In the genomic region with DNA sequence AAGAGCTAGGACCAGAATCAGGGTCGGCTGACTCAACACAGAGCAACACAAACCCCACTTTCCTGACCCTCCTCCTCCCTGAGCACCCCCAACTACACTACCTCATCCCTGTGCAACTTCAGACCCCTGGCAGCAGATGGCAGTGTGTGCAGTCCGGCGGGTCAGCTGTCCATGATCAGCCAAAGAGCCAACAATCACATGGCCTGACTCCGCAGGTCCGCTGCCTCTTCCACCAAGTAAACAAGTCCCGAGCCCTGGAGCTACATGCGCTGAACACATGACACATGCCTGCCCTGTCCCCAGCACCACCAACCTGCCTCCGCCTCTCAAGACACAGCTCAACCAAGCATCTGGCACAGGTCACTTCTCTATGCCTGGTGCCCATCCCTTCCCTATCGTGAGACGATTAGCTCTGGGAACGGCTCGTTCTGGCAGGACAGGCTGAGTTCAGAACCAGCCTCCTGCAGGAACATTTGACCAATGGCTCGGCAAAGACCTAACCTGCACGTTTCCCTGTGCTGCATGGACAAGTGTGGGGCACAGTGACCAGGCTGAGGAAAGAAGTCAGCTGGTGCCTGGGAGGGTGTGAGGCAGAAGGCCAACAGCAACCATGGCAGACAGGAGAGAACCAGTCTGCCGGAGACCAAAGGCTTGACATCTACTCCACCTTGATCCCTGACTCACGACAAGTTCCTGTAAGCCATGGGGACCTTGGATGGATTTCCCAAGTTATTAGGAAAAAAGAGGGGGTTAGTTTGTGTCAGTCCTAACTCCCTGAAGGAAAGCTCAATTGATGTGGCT, we compare ENCODE assay signal across 8 cellular contexts.
DNase-seq lines count a peak whose midpoint lies in the region; ATAC-seq, FAIRE-seq and TF ChIP-seq lines count a peak whose summit lies in the region.

No MANE protein-coding gene starts in this region.

- dilution Hi-C loops in keratinocyte (cut with MboI; ENCODE audit: extremely low pct_ligation_motif_present, low sequenced_read_pairs) = no loop called here

- FAIRE-seq in HTR-8/SVneo (lab: Jason Lieb, UNC) (peak; percentile 79), K562 (lab: Jason Lieb, UNC) (peak; percentile 77), keratinocyte (lab: Jason Lieb, UNC) (no peak)

- peaks cover 8% of the 10 kb centered on the region for H3K9me1 ChIP-seq in K562 (ENCODE audit: control insufficient read depth, insufficient read depth, low read length)
- no peaks in the 10 kb centered on the region for H3K9me1 ChIP-seq in keratinocyte (ENCODE audit: control insufficient read depth, extremely low read depth, insufficient read depth, low read length)

- H3K36me3 ChIP-seq in CD4-positive, CD25-positive, alpha-beta regulatory T cell (ENCODE audit: control insufficient read depth, insufficient read depth, low read length) = peaks cover 97% of the 10 kb centered on the region
- H3K36me3 ChIP-seq in K562 (ENCODE audit: control insufficient read depth, insufficient read depth, low read length) (peaks cover 12% of the 10 kb centered on the region; the same call in 2 of the 3 replicates), keratinocyte (ENCODE audit: control insufficient read depth in 2 of 2, extremely low read depth in 1 of 2, insufficient read depth in 2 of 2, low read length in 2 of 2) (peaks cover 26 to 53% of the 10 kb centered on the region in 2 experiments), subcutaneous abdominal adipose tissue (ENCODE audit: control insufficient read depth in 5 of 5, insufficient read depth in 5 of 5, low read length in 5 of 5) (peaks cover 3 to 95% (median 90%) of the 10 kb centered on the region in 5 donors)

- no peak for ATAC-seq in CD4-positive, CD25-positive, alpha-beta regulatory T cell (ENCODE audit: low read depth in 2 of 2)
- ATAC-seq in K562 = peak; percentile 90
- no peak for ATAC-seq in GM18502 (IDR thresholded peaks at IDR 0.05; ENCODE audit: poor library complexity, unreplicated experiment)

- peak overlapping the region; percentile 39 to 79 (median 76) for H3K27ac Mint-ChIP-seq in CD4-positive, CD25-positive, alpha-beta regulatory T cell

- no peak for TF ChIP-seq EP300 in K562 (IDR thresholded peaks at IDR 0.05; ENCODE audit: low read length)

- TF ChIP-seq POLR2A in K562 (conservative IDR thresholded peaks at IDR 0.05) = no peak

- no peak overlapping the region for H3K4me3 Mint-ChIP-seq in CD4-positive, CD25-positive, alpha-beta regulatory T cell

- no peak for DNase-seq in CD4-positive, CD25-positive, alpha-beta regulatory T cell
- peak; percentile 61 for DNase-seq in HTR-8/SVneo (ENCODE audit: insufficient read length, low spot score)
- DNase-seq in K562 (ENCODE audit: extremely low read depth in 1 of 4, low spot score in 3 of 4) = peak; percentile 75 to 79 (median 78)
- DNase-seq in keratinocyte (ENCODE audit: low read depth, low spot score) = no peak
- no peak for DNase-seq in NCI-H1930 (lab: John Stamatoyannopoulos, UW)
- DNase-seq in dedifferentiated amniotic fluid mesenchymal stem cell (ENCODE audit: extremely low spot score) = no peak

- no TSS peak for BruUV-seq in K562 (replicated peaks; lab: Mats Ljungman, UMichigan)

- TF ChIP-seq CTCF in K562 (IDR thresholded peaks at IDR 0.05 in 2 of 3, conservative IDR thresholded peaks at IDR 0.05 in 1 of 3; ENCODE audit: insufficient read depth in 2 of 3, low read depth in 1 of 3, low read length in 3 of 3) (peak; percentile 85 to 88 (median 85)), keratinocyte (optimal IDR thresholded peaks at IDR 0.05 in 1 of 3, IDR thresholded peaks at IDR 0.05 in 1 of 3, conservative IDR thresholded peaks at IDR 0.05 in 1 of 3; ENCODE audit: extremely low read depth in 1 of 3, insufficient read depth in 2 of 3, low read length in 3 of 3) (peak; percentile 26 to 65 (median 36))

- no peak overlapping the region for H3K4me3 ChIP-seq in CD4-positive, CD25-positive, alpha-beta regulatory T cell (ENCODE audit: low read depth, low read length)
- H3K4me3 ChIP-seq in K562 = no peak overlapping the region
- no peak overlapping the region for H3K4me3 ChIP-seq in keratinocyte (ENCODE audit: control insufficient read depth in 2 of 3, extremely low read depth in 1 of 3, insufficient read depth in 2 of 3, low read depth in 1 of 3, low read length in 3 of 3)
- H3K4me3 ChIP-seq in subcutaneous abdominal adipose tissue (ENCODE audit: low read depth in 1 of 5, low read length in 5 of 5) = peak overlapping the region in 2 of 5 donors; percentile 5 to 8

- H3K4me2 ChIP-seq in K562 (ENCODE audit: insufficient read depth, low read length) (no peak overlapping the region), keratinocyte (ENCODE audit: control insufficient read depth, extremely low read depth, insufficient read depth, low read depth, low read length) (no peak overlapping the region)

- no peaks in the 10 kb centered on the region for H3K9me3 ChIP-seq in CD4-positive, CD25-positive, alpha-beta regulatory T cell (ENCODE audit: control insufficient read depth in 2 of 2, low read length in 2 of 2)
- no peaks in the 10 kb centered on the region for H3K9me3 ChIP-seq in K562 (replicated peaks; ENCODE audit: control insufficient read depth, insufficient read depth, low read depth, low read length)
- H3K9me3 ChIP-seq in keratinocyte (ENCODE audit: control insufficient read depth, low read depth, low read length) = no peaks in the 10 kb centered on the region
- H3K9me3 ChIP-seq in subcutaneous abdominal adipose tissue (ENCODE audit: control insufficient read depth in 5 of 5, low read length in 5 of 5) = no peaks in the 10 kb centered on the region

- no peaks in the 10 kb centered on the region for H3K79me2 ChIP-seq in K562 (ENCODE audit: control insufficient read depth, insufficient read depth, low read length)
- H3K79me2 ChIP-seq in keratinocyte (ENCODE audit: control insufficient read depth, insufficient read depth, low read length) = peaks cover 12% of the 10 kb centered on the region

- H3K9ac ChIP-seq in K562 (ENCODE audit: insufficient read depth in 1 of 2, low read depth in 2 of 2, low read length in 2 of 2) (peak overlapping the region in 1 of 2 experiments; percentile 49; a peak in 2 of 4 replicates), keratinocyte (ENCODE audit: control insufficient read depth, extremely low read depth, insufficient read depth, low read length) (no peak overlapping the region), subcutaneous abdominal adipose tissue (ENCODE audit: low read length in 5 of 5) (peak overlapping the region in 2 of 5 donors; percentile 17 to 22)

- CTCF ChIA-PET in K562 (lab: Yijun Ruan, JAX; ENCODE audit: low intra/inter-chr PET ratio) = no interaction called here

- H3K27ac ChIP-seq in CD4-positive, CD25-positive, alpha-beta regulatory T cell (ENCODE audit: insufficient read depth, low read length, poor library complexity, severe bottlenecking) = no peak overlapping the region
- no peak overlapping the region for H3K27ac ChIP-seq in K562 (ENCODE audit: extremely low read depth, low read depth, low read length)
- no peak overlapping the region for H3K27ac ChIP-seq in keratinocyte (ENCODE audit: control insufficient read depth, insufficient read depth, low read length)
- peak overlapping the region; percentile 82 for H3K27ac ChIP-seq in subcutaneous abdominal adipose tissue (ENCODE audit: low read depth, low read length)

- H3K36me3 Mint-ChIP-seq in CD4-positive, CD25-positive, alpha-beta regulatory T cell = peaks cover 40% of the 10 kb centered on the region

- in situ Hi-C loops in K562 (cut with MboI) = no loop called here

- H3K27me3 Mint-ChIP-seq in CD4-positive, CD25-positive, alpha-beta regulatory T cell = no peaks in the 10 kb centered on the region

- intact Hi-C loops in K562 (cut with micrococcal nuclease) = loop anchor here (1.0 to 2.0 kb wide), 2 partner anchors 64 to 151 kb away; no protein-coding TSS in a partner anchor

- WGBS in K562 (ENCODE audit: insufficient coverage, low coverage, missing lambda C conversion rate) = 62% methylated on average over 16 of the region's 16 CpGs

- no peaks in the 10 kb centered on the region for H3K27me3 ChIP-seq in CD4-positive, CD25-positive, alpha-beta regulatory T cell (ENCODE audit: control insufficient read depth, insufficient read depth, low read length)
- H3K27me3 ChIP-seq in K562 (ENCODE audit: control insufficient read depth in 2 of 2, insufficient read depth in 2 of 2, low read length in 2 of 2) = no peaks in the 10 kb centered on the region
- H3K27me3 ChIP-seq in keratinocyte (ENCODE audit: control insufficient read depth, extremely low read depth, insufficient read depth, low read length) = no peaks in the 10 kb centered on the region
- no peaks in the 10 kb centered on the region for H3K27me3 ChIP-seq in subcutaneous abdominal adipose tissue (ENCODE audit: control insufficient read depth in 5 of 5, insufficient read depth in 4 of 5, low read length in 5 of 5)

- H3K4me1 Mint-ChIP-seq in CD4-positive, CD25-positive, alpha-beta regulatory T cell = peaks cover 14 to 85% (median 50%) of the 10 kb centered on the region in 4 donors

- peak overlapping the region; percentile 56 for H2AFZ ChIP-seq in K562 (ENCODE audit: low read depth, low read length)
- H2AFZ ChIP-seq in keratinocyte (ENCODE audit: control insufficient read depth, low read length) = no peak overlapping the region

- H3K4me1 ChIP-seq in CD4-positive, CD25-positive, alpha-beta regulatory T cell (ENCODE audit: control insufficient read depth, insufficient read depth, low read length, poor library complexity, severe bottlenecking) = peaks cover 11% of the 10 kb centered on the region
- H3K4me1 ChIP-seq in K562 (replicated peaks in 1 of 2; ENCODE audit: control insufficient read depth in 2 of 2, insufficient read depth in 2 of 2, low read length in 2 of 2) (peaks cover 34 to 60% of the 10 kb centered on the region in 2 experiments), keratinocyte (ENCODE audit: control insufficient read depth, extremely low read depth, insufficient read depth, low read length) (peaks cover 43% of the 10 kb centered on the region), subcutaneous abdominal adipose tissue (ENCODE audit: control insufficient read depth in 5 of 5, insufficient read depth in 5 of 5, low read length in 5 of 5) (peaks cover 21 to 98% (median 94%) of the 10 kb centered on the region in 5 donors)

- POLR2A ChIA-PET in K562 (lab: Yijun Ruan, JAX) = interaction anchor here (0.6 to 1.4 kb wide), 6 partner anchors 8 to 1841 kb away, joined by 3 to 5 read pairs (median 4); no protein-coding TSS in a partner anchor

- H3K9me3 Mint-ChIP-seq in CD4-positive, CD25-positive, alpha-beta regulatory T cell = peaks cover 0 to 2% (median 0%) of the 10 kb centered on the region in 7 donors

- H4K20me1 ChIP-seq in K562 (replicated peaks; ENCODE audit: control insufficient read depth, insufficient read depth, low read length) (0 out of 2 replicates have a peak, but pooled peaks cover 5% of the 10 kb centered on the region), keratinocyte (ENCODE audit: control insufficient read depth, extremely low read depth, insufficient read depth, low read length) (no peaks in the 10 kb centered on the region)

- peak; percentile 71 to 82 for TF ChIP-seq RAD21 in K562 (CRISPR knock-in tag; conservative IDR thresholded peaks at IDR 0.05 in 1 of 2, IDR thresholded peaks at IDR 0.05 in 1 of 2)

TF ChIP-seq in K562, 482 proteins besides CTCF, POLR2A, EP300 and RAD21 (continues in another document):
- TF ChIP-seq MYC (IDR thresholded peaks at IDR 0.05; ENCODE audit: low read depth, low read length) = peak; percentile 52; the same call in 1 of the 2 replicates
- TF ChIP-seq MYC (CRISPR knock-in tag; IDR thresholded peaks at IDR 0.05; ENCODE audit: borderline replicate concordance, low read depth) = no peak

Comparison
In these comparisons a context has a peak if more than half of its experiments do, and no peak if none do; other contexts are left out.
1. DNase-seq: peak in HTR-8/SVneo (single experiment) and K562 (4 of 4); none in CD4-positive, CD25-positive, alpha-beta regulatory T cell (0 of 3), keratinocyte (single experiment), NCI-H1930 (0 of 2) and dedifferentiated amniotic fluid mesenchymal stem cell (single experiment).